In the genomic region with DNA sequence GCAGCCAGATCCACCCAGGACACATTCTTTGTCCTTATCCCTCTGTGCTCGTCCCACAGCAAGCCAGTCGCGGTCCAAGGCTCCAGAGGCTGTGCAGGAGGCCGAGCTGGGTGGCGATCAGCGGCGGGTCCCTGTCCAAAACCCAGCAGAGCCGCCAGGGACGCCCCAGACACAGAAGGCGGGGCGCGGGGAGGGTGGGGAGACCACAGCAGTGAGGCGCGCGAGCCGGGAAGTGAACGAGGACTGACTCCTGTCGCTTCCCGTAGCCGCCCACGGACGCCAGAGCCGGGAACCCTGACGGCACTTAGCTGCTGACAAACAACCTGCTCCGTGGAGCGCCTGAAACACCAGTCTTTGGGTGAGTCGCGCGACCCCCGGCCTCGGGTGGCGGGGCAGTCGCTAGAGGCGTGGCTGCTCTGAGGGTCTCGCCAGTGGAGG, we compare ENCODE assay signal across 8 cellular contexts. TPM values are rescaled to one million over a fixed set of nuclear protein-coding genes. Genes with fewer than 3 reads are reported as not detected.
A peak's percentile ranks its signal among the peaks of the same experiment; 100 is the strongest.
DNase-seq lines count a peak whose midpoint lies in the region; ATAC-seq and TF ChIP-seq lines count a peak whose summit lies in the region.

LGALS8 (plus strand) TSS at position 279 of the 438 bp plus-strand sequence. CDS start 2,089 bp downstream, outside the sequence.

- 1% methylated on average over 15 to 31 of the region's 35 CpGs for WGBS in tibial nerve, 2 donors

- H3K27me3 ChIP-seq in DOHH2 (ENCODE audit: control insufficient read depth, low read length) (peaks cover 41% of the 10 kb centered on the region), cardiac muscle cell (no peaks in the 10 kb centered on the region), tibial nerve (no peaks in the 10 kb centered on the region)

- TF ChIP-seq POLR2A in tibial nerve (IDR thresholded peaks at IDR 0.05): peak in 1 of 2 donors; percentile 17

- TF ChIP-seq CTCF in DOHH2 (IDR thresholded peaks at IDR 0.05; ENCODE audit: low read depth, low read length, poor library complexity, severe bottlenecking): no peak
- TF ChIP-seq CTCF in cardiac muscle cell (IDR thresholded peaks at IDR 0.05; ENCODE audit: low read depth, low read length): no peak
- peak in 1 of 5 experiments; percentile 34 for TF ChIP-seq CTCF in tibial nerve (IDR thresholded peaks at IDR 0.05)

- peaks cover 3% of the 10 kb centered on the region; the same call in 1 of the 2 replicates for H3K36me3 ChIP-seq in DOHH2 (ENCODE audit: control insufficient read depth, low read length)
- no peaks in the 10 kb centered on the region for H3K36me3 ChIP-seq in cardiac muscle cell
- peaks cover 0 to 27% (median 0%) of the 10 kb centered on the region in 3 donors for H3K36me3 ChIP-seq in tibial nerve

- H3K79me2 ChIP-seq in DOHH2 (ENCODE audit: control insufficient read depth, low read length): no peaks in the 10 kb centered on the region

- H3K4me1 ChIP-seq in DOHH2 (ENCODE audit: control insufficient read depth, low read length) (peaks cover 12% of the 10 kb centered on the region), cardiac muscle cell (ENCODE audit: low read depth) (no peaks in the 10 kb centered on the region), tibial nerve (peaks cover 0 to 17% (median 3%) of the 10 kb centered on the region in 4 donors)

- DNase-seq in KG1 (lab: John Stamatoyannopoulos, UW) (peak; percentile 48), SW480 (ENCODE audit: low spot score) (peak; percentile 89), cardiac muscle cell (ENCODE audit: low read depth in 1 of 2, low spot score in 1 of 2) (peak; percentile 64 to 89), pons (ENCODE audit: low spot score) (peak; percentile 54), tibial nerve (ENCODE audit: low spot score in 2 of 2) (peak; percentile 73 to 86)
- DNase-seq in activated naive CD8-positive, alpha-beta T cell treated with anti-CD3 and anti-CD28 coated beads, Interleukin-2, amount 50 U/mL, for 16 hours (ENCODE audit: low read depth, low spot score): peak; percentile 64

- H4K20me1 ChIP-seq in DOHH2 (ENCODE audit: control insufficient read depth, insufficient read depth, low read depth, low read length): no peaks in the 10 kb centered on the region

- no peaks in the 10 kb centered on the region for H3K9me2 ChIP-seq in DOHH2 (replicated peaks; ENCODE audit: control insufficient read depth, low read length)

- H3K9me3 ChIP-seq in DOHH2 (ENCODE audit: control insufficient read depth, insufficient read depth, low read length): no peaks in the 10 kb centered on the region
- H3K9me3 ChIP-seq in cardiac muscle cell (ENCODE audit: low read depth): no peaks in the 10 kb centered on the region
- no peaks in the 10 kb centered on the region for H3K9me3 ChIP-seq in tibial nerve

- H3K4me3 ChIP-seq in DOHH2 (ENCODE audit: low read length): peak within 1 kb of the TSS; percentile 94
- H3K4me3 ChIP-seq in cardiac muscle cell: peak within 1 kb of the TSS; percentile 42
- H3K4me3 ChIP-seq in tibial nerve: peak within 1 kb of the TSS; percentile 68 to 98 (median 93)

- H3K4me2 ChIP-seq in DOHH2 (ENCODE audit: low read length): peak within 1 kb of the TSS; percentile 91

- ATAC-seq in GM21717 (IDR thresholded peaks at IDR 0.05; ENCODE audit: unreplicated experiment): peak; percentile 72

- H3K27ac ChIP-seq in DOHH2 (ENCODE audit: low read depth, low read length) (peak within 1 kb of the TSS; percentile 52), cardiac muscle cell (no peak within 1 kb of the TSS), tibial nerve (peak within 1 kb of the TSS; percentile 44 to 94 (median 90))

- H3F3A ChIP-seq in DOHH2 (ENCODE audit: control insufficient read depth, insufficient read depth): peaks cover 8% of the 10 kb centered on the region

- peak in 1 of 2 donors; percentile 80 for TF ChIP-seq EP300 in tibial nerve (IDR thresholded peaks at IDR 0.05)

RNA-seq across cellular contexts. Expression of gene LGALS8, which starts in this region (rescaled TPM):
- total RNA-seq in cardiac muscle cell: 14.4 TPM in 2 replicates
- 14.2 and 19.0 TPM in 2 replicates for polyA plus RNA-seq in cardiac muscle cell
- total RNA-seq in tibial nerve: 10 to 100 TPM; 62.0 to 93.3 (median 76.8) TPM

Comparison
In these comparisons a context has a peak if more than half of its experiments do, and no peak if none do; other contexts are left out.
1. H3K4me3 ChIP-seq: peak in every context shown above with its lines; median percentile 94 in DOHH2; 93 in tibial nerve; 42 in cardiac muscle cell.